3 cellular contexts compared by ENCODE assay signal in genomic region chr4:139184129-139184528, GRCh38.
TF ChIP-seq lines count a peak whose summit lies in the region.

No MANE protein-coding gene starts in this region.

TF ChIP-seq in Ishikawa, 13 proteins besides CTCF, POLR2A, EP300 and RAD21:
- TF ChIP-seq ZBTB7A (IDR thresholded peaks at IDR 0.05; ENCODE audit: low read depth) (no peak), EGR1 (IDR thresholded peaks at IDR 0.05) (no peak), NFIC (IDR thresholded peaks at IDR 0.05) (no peak)

TF ChIP-seq in K562, 482 proteins besides CTCF, POLR2A, EP300 and RAD21:
- TF ChIP-seq MXI1 (IDR thresholded peaks at IDR 0.05; ENCODE audit: low read depth, low read length) (no peak), ARID2 (IDR thresholded peaks at IDR 0.05) (peak; percentile 47; the same call in 1 of the 2 replicates), DEAF1 (CRISPR knock-in tag; IDR thresholded peaks at IDR 0.05) (peak; percentile 48; the same call in 1 of the 2 replicates), ESRRA (IDR thresholded peaks at IDR 0.05; ENCODE audit: borderline replicate concordance, low read depth) (no peak), BRD9 (IDR thresholded peaks at IDR 0.05; ENCODE audit: low read depth, partially characterized antibody) (peak; percentile 81), KLF13 (tag; IDR thresholded peaks at IDR 0.05; ENCODE audit: borderline replicate concordance, low read depth) (no peak), HDAC3 (IDR thresholded peaks at IDR 0.05; ENCODE audit: borderline replicate concordance, partially characterized antibody) (peak; percentile 20), RBM17 (IDR thresholded peaks at IDR 0.05; ENCODE audit: borderline replicate concordance, low read depth, low read length) (no peak), YBX1 (IDR thresholded peaks at IDR 0.05) (no peak), MTF1 (CRISPR knock-in tag; IDR thresholded peaks at IDR 0.05; ENCODE audit: borderline replicate concordance) (no peak), SIRT6 (IDR thresholded peaks at IDR 0.05; ENCODE audit: low read depth, low read length) (no peak), CC2D1A (IDR thresholded peaks at IDR 0.05) (peak; percentile 33; the same call in 1 of the 2 replicates)

TF ChIP-seq in GM23338, 12 proteins besides CTCF, POLR2A, EP300 and RAD21:
- no peak for TF ChIP-seq ZNF462 (CRISPR knock-in tag; IDR thresholded peaks at IDR 0.05)
- no peak for TF ChIP-seq ZNF114 (CRISPR knock-in tag; IDR thresholded peaks at IDR 0.05)
- no peak for TF ChIP-seq POLR2AphosphoS5 (IDR thresholded peaks at IDR 0.05; ENCODE audit: low read depth)
